1 cellular context compared by ENCODE assay signal in the genomic region with DNA sequence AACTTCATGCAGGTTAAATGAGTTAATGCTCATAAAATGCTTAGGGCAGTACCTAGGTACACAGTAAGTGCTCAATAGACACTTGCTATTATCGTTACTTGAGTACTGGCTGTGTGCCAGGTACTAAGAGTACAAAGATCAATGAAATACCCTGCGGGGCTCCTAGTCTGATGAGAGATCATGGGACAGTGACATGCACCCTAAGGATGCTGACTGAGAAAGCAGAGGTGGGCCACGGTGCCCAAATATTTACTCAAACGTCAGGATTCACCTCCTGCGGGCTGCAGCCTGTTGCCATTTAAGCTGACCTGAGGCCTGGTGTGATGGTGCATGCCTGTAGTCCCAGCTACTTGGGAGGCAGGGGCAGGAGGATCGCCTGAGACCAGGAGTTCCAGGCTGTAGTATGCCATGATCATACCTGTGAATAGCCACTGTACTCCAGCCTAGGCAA.
A peak's percentile ranks its signal among the peaks of the same experiment; 100 is the strongest.
TF ChIP-seq lines count a peak whose summit lies in the region.

No MANE protein-coding gene starts in this region.

TF ChIP-seq in HepG2, 621 proteins besides CTCF, POLR2A, EP300 and RAD21 (continued from another document):
- TF ChIP-seq, protein P1, sequence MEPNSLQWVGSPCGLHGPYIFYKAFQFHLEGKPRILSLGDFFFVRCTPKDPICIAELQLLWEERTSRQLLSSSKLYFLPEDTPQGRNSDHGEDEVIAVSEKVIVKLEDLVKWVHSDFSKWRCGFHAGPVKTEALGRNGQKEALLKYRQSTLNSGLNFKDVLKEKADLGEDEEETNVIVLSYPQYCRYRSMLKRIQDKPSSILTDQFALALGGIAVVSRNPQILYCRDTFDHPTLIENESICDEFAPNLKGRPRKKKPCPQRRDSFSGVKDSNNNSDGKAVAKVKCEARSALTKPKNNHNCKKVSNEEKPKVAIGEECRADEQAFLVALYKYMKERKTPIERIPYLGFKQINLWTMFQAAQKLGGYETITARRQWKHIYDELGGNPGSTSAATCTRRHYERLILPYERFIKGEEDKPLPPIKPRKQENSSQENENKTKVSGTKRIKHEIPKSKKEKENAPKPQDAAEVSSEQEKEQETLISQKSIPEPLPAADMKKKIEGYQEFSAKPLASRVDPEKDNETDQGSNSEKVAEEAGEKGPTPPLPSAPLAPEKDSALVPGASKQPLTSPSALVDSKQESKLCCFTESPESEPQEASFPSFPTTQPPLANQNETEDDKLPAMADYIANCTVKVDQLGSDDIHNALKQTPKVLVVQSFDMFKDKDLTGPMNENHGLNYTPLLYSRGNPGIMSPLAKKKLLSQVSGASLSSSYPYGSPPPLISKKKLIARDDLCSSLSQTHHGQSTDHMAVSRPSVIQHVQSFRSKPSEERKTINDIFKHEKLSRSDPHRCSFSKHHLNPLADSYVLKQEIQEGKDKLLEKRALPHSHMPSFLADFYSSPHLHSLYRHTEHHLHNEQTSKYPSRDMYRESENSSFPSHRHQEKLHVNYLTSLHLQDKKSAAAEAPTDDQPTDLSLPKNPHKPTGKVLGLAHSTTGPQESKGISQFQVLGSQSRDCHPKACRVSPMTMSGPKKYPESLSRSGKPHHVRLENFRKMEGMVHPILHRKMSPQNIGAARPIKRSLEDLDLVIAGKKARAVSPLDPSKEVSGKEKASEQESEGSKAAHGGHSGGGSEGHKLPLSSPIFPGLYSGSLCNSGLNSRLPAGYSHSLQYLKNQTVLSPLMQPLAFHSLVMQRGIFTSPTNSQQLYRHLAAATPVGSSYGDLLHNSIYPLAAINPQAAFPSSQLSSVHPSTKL (CRISPR knock-in tag; IDR thresholded peaks at IDR 0.05) = peak; percentile 62
- TF ChIP-seq KLF12 (CRISPR knock-in tag; IDR thresholded peaks at IDR 0.05; ENCODE audit: borderline replicate concordance) = no peak
